8 cellular contexts compared by ENCODE assay signal in genomic region chr10:43028143-43028542, GRCh38. TPM values are rescaled to one million over a fixed set of nuclear protein-coding genes. Genes with fewer than 3 reads are reported as not detected.
"Had no signal": no experiment of that assay in that cellular context is flagged by ENCODE, and none has a peak within 500 bp of the region (broad histone marks: within the 10 kb centered on the region; RNA-seq: fewer than 3 reads in every experiment).

No MANE protein-coding gene starts in this region.

- ATAC-seq: K562 had no signal

- H3K4me3 ChIP-seq: GM23248, K562 had no signal

- FAIRE-seq: H54, HepG2, K562 had no signal

- H2AFZ ChIP-seq: GM23248 had no signal

- H3K27ac ChIP-seq: GM23248, HL-60 had no signal

- H3K9ac ChIP-seq: GM23248 had no signal

- DNase-seq: GM23248, GOT3, HCEC 1CT, KG1 had no signal

RNA-seq across cellular contexts. Expression of gene RET, which starts 48.7 kb away (rescaled TPM):
- total RNA-seq: GM23248 had no signal
- polyA plus RNA-seq: GM23248, HepG2, K562 had no signal
